In the genomic region with DNA sequence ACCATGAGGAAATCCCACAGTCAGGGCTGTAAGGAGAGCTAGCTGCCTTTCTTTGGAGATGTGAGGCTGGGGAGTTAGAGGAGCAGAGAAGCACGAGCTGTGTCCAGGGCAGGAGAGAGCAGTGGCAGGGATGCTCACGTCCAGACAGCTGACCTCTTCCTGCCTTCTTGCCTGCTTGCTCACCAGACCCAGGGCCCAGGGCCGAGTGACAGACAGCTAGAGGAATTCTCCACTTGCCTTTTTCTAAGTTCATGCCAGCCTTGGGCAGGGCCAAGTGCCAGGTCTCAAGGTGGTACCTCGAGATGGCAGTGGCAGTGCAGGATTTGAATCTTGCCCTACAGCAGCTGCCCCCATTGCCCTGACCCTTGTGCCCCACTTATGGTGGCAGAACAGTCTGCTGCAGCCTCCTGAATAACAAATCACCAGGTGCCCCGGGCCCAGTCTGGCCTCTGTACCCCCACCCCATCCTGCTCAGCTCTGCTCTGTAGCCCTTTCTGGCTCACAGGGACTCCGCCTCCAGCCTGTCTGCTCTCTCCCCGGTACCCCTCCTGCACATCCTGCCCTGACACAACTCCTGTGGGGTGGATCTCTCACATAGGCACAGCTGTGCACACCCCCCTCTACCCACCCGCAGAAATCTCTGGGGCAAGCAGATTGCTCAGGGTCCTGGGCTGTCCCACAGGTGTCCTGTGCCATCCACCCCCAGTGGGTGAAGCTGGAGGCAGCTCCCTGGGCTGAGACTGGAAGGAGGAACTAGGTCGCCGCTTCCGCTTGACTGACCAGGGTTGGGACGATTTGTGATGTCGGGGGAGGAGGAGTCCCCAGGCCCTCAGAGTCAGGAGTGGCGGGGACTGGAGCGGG, we compare ENCODE assay signal across 9 cellular contexts. TPM values are rescaled to one million over a fixed set of nuclear protein-coding genes. Genes with fewer than 3 reads are reported as not detected.
DNase-seq lines count a peak whose midpoint lies in the region; ATAC-seq and TF ChIP-seq lines count a peak whose summit lies in the region.
"Had no signal": no experiment of that assay in that cellular context is flagged by ENCODE, and none has a peak within 500 bp of the region (broad histone marks: within the 10 kb centered on the region; RNA-seq: fewer than 3 reads in every experiment).

No MANE protein-coding gene starts in this region.

- H3K36me3 ChIP-seq in DND-41 (ENCODE audit: insufficient read depth, low read length), result peaks cover 16% of the 10 kb centered on the region
- H3K36me3 ChIP-seq in adipocyte (ENCODE audit: control insufficient read depth, insufficient read depth, low read length, severe bottlenecking), result peaks cover 33% of the 10 kb centered on the region
- no peaks in the 10 kb centered on the region for H3K36me3 ChIP-seq in mucosa of descending colon (ENCODE audit: low read depth)

- no peaks in the 10 kb centered on the region; the same call in 1 of the 2 replicates for H3K36me3 Mint-ChIP-seq in WTC11

- no peak overlapping the region for H3K27ac ChIP-seq in DND-41 (ENCODE audit: low read length)

- POLR2A ChIA-PET in WTC11 (lab: Charles Lee), result no interaction called here

- CTCF ChIA-PET in WTC11 (lab: Charles Lee), result interaction anchor here (0.8 to 5.1 kb wide), 7 partner anchors 9 to 176 kb away, joined by 3 to 31 read pairs (median 6); a partner anchor contains a TSS

- H3K4me3 ChIP-seq in DND-41 (ENCODE audit: low read depth in 1 of 2, low read length in 2 of 2) (no peak overlapping the region), adipocyte (ENCODE audit: low read length) (no peak overlapping the region), mucosa of descending colon (no peak overlapping the region)

- H3K4me2 ChIP-seq in DND-41 (ENCODE audit: insufficient read depth, low read length), result no peak overlapping the region

- H3K4me1 ChIP-seq in DND-41 (ENCODE audit: insufficient read depth, low read length) (no peaks in the 10 kb centered on the region), adipocyte (ENCODE audit: control insufficient read depth, insufficient read depth, low read length) (no peaks in the 10 kb centered on the region), mucosa of descending colon (ENCODE audit: low read depth) (peaks cover 4% of the 10 kb centered on the region)

- no peaks in the 10 kb centered on the region for H3K4me1 Mint-ChIP-seq in WTC11

- no peak overlapping the region for H2AFZ ChIP-seq in DND-41 (ENCODE audit: low read depth, low read length)

- no peak overlapping the region for H3K4me3 Mint-ChIP-seq in WTC11

- no peak overlapping the region for H3K9ac ChIP-seq in DND-41 (ENCODE audit: low read depth, low read length)
- H3K9ac ChIP-seq in adipocyte (ENCODE audit: low read length), result no peak overlapping the region

- no peaks in the 10 kb centered on the region for H3K9me3 Mint-ChIP-seq in WTC11

- no peak overlapping the region for H3K27ac Mint-ChIP-seq in WTC11

- H3K27me3 ChIP-seq in DND-41 (ENCODE audit: insufficient read depth, low read length, poor library complexity), result no peaks in the 10 kb centered on the region
- H3K27me3 ChIP-seq in adipocyte (replicated peaks; ENCODE audit: control insufficient read depth, insufficient read depth, low read length), result no peaks in the 10 kb centered on the region

- no peaks in the 10 kb centered on the region for H3K27me3 Mint-ChIP-seq in WTC11 (ENCODE audit: low read depth)

- H3K79me2 ChIP-seq in DND-41 (ENCODE audit: insufficient read depth, low read length), result no peaks in the 10 kb centered on the region

- TF ChIP-seq CTCF in DND-41 (IDR thresholded peaks at IDR 0.05; ENCODE audit: borderline replicate concordance, extremely low read depth, low read length, poor library complexity, severe bottlenecking) (no peak), mucosa of descending colon (IDR thresholded peaks at IDR 0.05) (no peak), WTC11 (IDR thresholded peaks at IDR 0.05) (no peak)

- H3K9me3 ChIP-seq in DND-41 (ENCODE audit: insufficient read depth, low read length, severe bottlenecking) (no peaks in the 10 kb centered on the region), adipocyte (ENCODE audit: control insufficient read depth, low read length) (no peaks in the 10 kb centered on the region), mucosa of descending colon (no peaks in the 10 kb centered on the region)

- ATAC-seq in DND-41 (ENCODE audit: insufficient read depth, low read depth) (peak; percentile 70), HG03460 (IDR thresholded peaks at IDR 0.05; ENCODE audit: unreplicated experiment) (peak; percentile 67), mucosa of descending colon (peak; percentile 22), WTC11 (no peak)

- H4K20me1 ChIP-seq in DND-41 (ENCODE audit: insufficient read depth, low read length), result peaks cover 10% of the 10 kb centered on the region

- DNase-seq in DND-41 (peak; percentile 23), adipocyte (ENCODE audit: low read depth) (peak; percentile 36), mucosa of descending colon (no peak), inferior parietal cortex (ENCODE audit: extremely low spot score) (no peak), NCI-H774 (lab: John Stamatoyannopoulos, UW) (no peak), WTC11 (ENCODE audit: low spot score) (no peak)
- DNase-seq in stimulated activated CD4-positive, alpha-beta T cell treated with anti-CD3 and anti-CD28 coated beads, Interleukin-4, amount 100 ng/mL, for 4 hours, result no peak
- DNase-seq: T-helper 2 cell had no signal

- intact Hi-C loops in mucosa of descending colon (cut with DNase I, micrococcal nuclease), result no loop called here

TF ChIP-seq in WTC11, 78 proteins besides CTCF, POLR2A, EP300 and RAD21:
- TF ChIP-seq JAZF1 (CRISPR knock-in tag; IDR thresholded peaks at IDR 0.05), result no peak
- TF ChIP-seq, protein P1, sequence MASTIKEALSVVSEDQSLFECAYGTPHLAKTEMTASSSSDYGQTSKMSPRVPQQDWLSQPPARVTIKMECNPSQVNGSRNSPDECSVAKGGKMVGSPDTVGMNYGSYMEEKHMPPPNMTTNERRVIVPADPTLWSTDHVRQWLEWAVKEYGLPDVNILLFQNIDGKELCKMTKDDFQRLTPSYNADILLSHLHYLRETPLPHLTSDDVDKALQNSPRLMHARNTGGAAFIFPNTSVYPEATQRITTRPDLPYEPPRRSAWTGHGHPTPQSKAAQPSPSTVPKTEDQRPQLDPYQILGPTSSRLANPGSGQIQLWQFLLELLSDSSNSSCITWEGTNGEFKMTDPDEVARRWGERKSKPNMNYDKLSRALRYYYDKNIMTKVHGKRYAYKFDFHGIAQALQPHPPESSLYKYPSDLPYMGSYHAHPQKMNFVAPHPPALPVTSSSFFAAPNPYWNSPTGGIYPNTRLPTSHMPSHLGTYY (CRISPR knock-in tag; IDR thresholded peaks at IDR 0.05), result no peak
- no peak for TF ChIP-seq ESRRA (CRISPR knock-in tag; IDR thresholded peaks at IDR 0.05; ENCODE audit: borderline replicate concordance)
- TF ChIP-seq ZNF219 (CRISPR knock-in tag; IDR thresholded peaks at IDR 0.05; ENCODE audit: borderline replicate concordance), result no peak
- no peak for TF ChIP-seq TEAD1 (CRISPR knock-in tag; IDR thresholded peaks at IDR 0.05)
- no peak for TF ChIP-seq NR2C2 (CRISPR knock-in tag; IDR thresholded peaks at IDR 0.05)
- TF ChIP-seq, protein P2, sequence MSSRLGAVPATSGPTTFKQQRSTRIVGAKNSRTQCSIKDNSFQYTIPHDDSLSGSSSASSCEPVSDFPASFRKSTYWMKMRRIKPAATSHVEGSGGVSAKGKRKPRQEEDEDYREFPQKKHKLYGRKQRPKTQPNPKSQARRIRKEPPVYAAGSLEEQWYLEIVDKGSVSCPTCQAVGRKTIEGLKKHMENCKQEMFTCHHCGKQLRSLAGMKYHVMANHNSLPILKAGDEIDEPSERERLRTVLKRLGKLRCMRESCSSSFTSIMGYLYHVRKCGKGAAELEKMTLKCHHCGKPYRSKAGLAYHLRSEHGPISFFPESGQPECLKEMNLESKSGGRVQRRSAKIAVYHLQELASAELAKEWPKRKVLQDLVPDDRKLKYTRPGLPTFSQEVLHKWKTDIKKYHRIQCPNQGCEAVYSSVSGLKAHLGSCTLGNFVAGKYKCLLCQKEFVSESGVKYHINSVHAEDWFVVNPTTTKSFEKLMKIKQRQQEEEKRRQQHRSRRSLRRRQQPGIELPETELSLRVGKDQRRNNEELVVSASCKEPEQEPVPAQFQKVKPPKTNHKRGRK (CRISPR knock-in tag; IDR thresholded peaks at IDR 0.05; ENCODE audit: borderline replicate concordance), result no peak

RNA-seq across cellular contexts. Expression of a gene that starts 26.0 kb away (rescaled TPM):
- total RNA-seq in mucosa of descending colon (1 to 10 TPM in 1 of 3 donors, under 1 TPM in 2; 0.35 to 1.4 (median 0.55) TPM), WTC11 (2021) (0.14 to 0.31 TPM (median 0.23 TPM) in 3 replicates)

RNA-seq across cellular contexts. Expression of a gene that starts 39.1 kb away (rescaled TPM):
- total RNA-seq in mucosa of descending colon (10 to 100 TPM; 10.6 to 14.8 (median 12.0) TPM), WTC11 (2021) (46.5 to 52.8 TPM (median 49.7 TPM) in 3 replicates)

RNA-seq across cellular contexts. Expression of a gene that starts 57.6 kb away (rescaled TPM):
- total RNA-seq in mucosa of descending colon (10 to 100 TPM; 35.8 to 40.6 (median 39.8) TPM), WTC11 (2021) (66.0 to 71.2 TPM (median 67.1 TPM) in 3 replicates)

RNA-seq across cellular contexts. Expression of a gene that starts 59.7 kb away (rescaled TPM):
- 1 to 10 TPM in 2 of 3 donors, under 1 TPM in 1; 0.14 to 4.2 (median 1.1) TPM for total RNA-seq in mucosa of descending colon
- total RNA-seq in WTC11 (2021), result 1.1 to 2.2 TPM (median 1.2 TPM) in 3 replicates

Comparison
In these comparisons a context has a peak if more than half of its experiments do, and no peak if none do; other contexts are left out.
1. DNase-seq: peak in DND-41 (single experiment) and adipocyte (single experiment); none in mucosa of descending colon (0 of 3), inferior parietal cortex (single experiment), stimulated activated CD4-positive, alpha-beta T cell treated with anti-CD3 and anti-CD28 coated beads, Interleukin-4, amount 100 ng/mL, for 4 hours (0 of 2), NCI-H774 (single experiment) and WTC11 (single experiment).